Comparison of ENCODE assay signal across 26 cellular contexts in genomic region chr1:219985169-219985568, GRCh38. TPM values are rescaled to one million over a fixed set of nuclear protein-coding genes. Genes with fewer than 3 reads are reported as not detected.
A peak's percentile ranks its signal among the peaks of the same experiment; 100 is the strongest.
DNase-seq lines count a peak whose midpoint lies in the region; ATAC-seq and TF ChIP-seq lines count a peak whose summit lies in the region.
"Had no signal": no experiment of that assay in that cellular context is flagged by ENCODE, and none has a peak within 500 bp of the region (broad histone marks: within the 10 kb centered on the region; RNA-seq: fewer than 3 reads in every experiment).

No MANE protein-coding gene starts in this region.

- no peaks in the 10 kb centered on the region for H3K4me1 ChIP-seq in Caco-2
- H3K4me1 ChIP-seq: neural progenitor cell had no signal

- H3K36me3 ChIP-seq in Caco-2 (ENCODE audit: control insufficient read depth, insufficient read depth, low read length): no peaks in the 10 kb centered on the region

- no peaks in the 10 kb centered on the region for H3K9me3 Mint-ChIP-seq in Caco-2 (ENCODE audit: unreplicated experiment)
- H3K9me3 Mint-ChIP-seq: activated CD4-positive, alpha-beta T cell treated with anti-CD3 and anti-CD28 coated beads, Interleukin-2, amount 10 ng/mL, durations not matched to agents 7 days and 5 days; CD14-positive monocyte; GM23338; neural progenitor cell; stimulated activated naive CD8-positive, alpha-beta T cell treated with anti-CD3 and anti-CD28 coated beads, Interleukin-15, Interleukin-2, amounts not matched to agents 100 ng/mL and 50 ng/mL, for 24 hours had no signal

- peaks cover 77% of the 10 kb centered on the region for H3K36me3 Mint-ChIP-seq in Caco-2 (ENCODE audit: insufficient read depth, unreplicated experiment)

- no TSS peak for BruUV-seq in Caco-2 (replicated peaks; lab: Mats Ljungman, UMichigan)

- intact Hi-C loops in Caco-2 (cut with micrococcal nuclease; ENCODE audit: unreplicated experiment): no loop called here

- no peak for TF ChIP-seq CTCF in Caco-2 (IDR thresholded peaks at IDR 0.05; ENCODE audit: insufficient read depth in 1 of 2, low read depth in 1 of 2, low read length in 1 of 2, severe bottlenecking in 1 of 2, unreplicated experiment in 1 of 2)

- H3K9me3 ChIP-seq in Caco-2: no peaks in the 10 kb centered on the region
- H3K9me3 ChIP-seq: right lobe of liver had no signal

- H3K27me3 ChIP-seq in Caco-2 (replicated peaks; ENCODE audit: control insufficient read depth, insufficient read depth, low read length): no peaks in the 10 kb centered on the region
- H3K27me3 ChIP-seq: brain microvascular endothelial cell, neural progenitor cell, right lobe of liver had no signal

- H3K27me3 Mint-ChIP-seq in Caco-2 (ENCODE audit: insufficient read depth, unreplicated experiment): no peaks in the 10 kb centered on the region
- H3K27me3 Mint-ChIP-seq: activated CD4-positive, alpha-beta T cell treated with anti-CD3 and anti-CD28 coated beads, Interleukin-2, amount 10 ng/mL, durations not matched to agents 7 days and 5 days; stimulated activated naive CD8-positive, alpha-beta T cell treated with anti-CD3 and anti-CD28 coated beads, Interleukin-15, Interleukin-2, amounts not matched to agents 100 ng/mL and 50 ng/mL, for 24 hours had no signal

- H3K4me1 Mint-ChIP-seq in Caco-2 (ENCODE audit: low read depth, unreplicated experiment): no peaks in the 10 kb centered on the region
- H3K4me1 Mint-ChIP-seq: GM23338, neural progenitor cell had no signal

- H3K4me3 ChIP-seq in Caco-2 (ENCODE audit: low read depth, low read length): no peak overlapping the region
- H3K4me3 ChIP-seq: GM23338, lung, neural progenitor cell, right lobe of liver, SK-N-MC had no signal

- POLR2A ChIA-PET in Caco-2 (lab: Charles Lee): no interaction called here

- CTCF ChIA-PET in Caco-2 (lab: Charles Lee): no interaction called here

- DNase-seq in stimulated activated naive CD8-positive, alpha-beta T cell treated with anti-CD3 and anti-CD28 coated beads, Interleukin-15, Interleukin-2, amounts not matched to agents 100 U/mL and 50 U/mL, for 24 hours: no peak
- DNase-seq in NCI-H1694 (lab: John Stamatoyannopoulos, UW) (no peak), islet precursor cell (no peak), Caco-2 (no peak)
- DNase-seq: activated CD4-positive, alpha-beta T cell treated with anti-CD3 and anti-CD28 coated beads, Interleukin-2, amount 10 ng/mL, durations not matched to agents 7 days and 5 days; activated naive CD4-positive, alpha-beta T cell treated with Interleukin-2 at 50 U/mL for 16 hours; activated T-cell treated with anti-CD3 and anti-CD28 coated beads, Interleukin-2, amount 50 U/mL, for 48 hours; brain microvascular endothelial cell; NCI-H1105 treated with DMSO at 0.1 percent for 48 hours; NCI-H2081; NCI-H446; NCI-H82; right lobe of liver; stimulated activated CD4-positive, alpha-beta T cell treated with anti-CD3 and anti-CD28 coated beads, Interleukin-4, amount 100 ng/mL, for 4 hours; T-helper 2 cell had no signal

- peak; percentile 57 for ATAC-seq in GM18867 (IDR thresholded peaks at IDR 0.05; ENCODE audit: unreplicated experiment)
- ATAC-seq in GM21390 (IDR thresholded peaks at IDR 0.05; ENCODE audit: unreplicated experiment): peak; percentile 47
- peak; percentile 37 for ATAC-seq in HG03196 (IDR thresholded peaks at IDR 0.05; ENCODE audit: unreplicated experiment)
- no peak for ATAC-seq in stimulated activated naive CD8-positive, alpha-beta T cell treated with anti-CD3 and anti-CD28 coated beads, Interleukin-15, Interleukin-2, amounts not matched to agents 100 U/mL and 50 U/mL, for 24 hours
- ATAC-seq: GM23338, right lobe of liver had no signal

- H3K27ac Mint-ChIP-seq in Caco-2 (ENCODE audit: unreplicated experiment): no peak overlapping the region
- H3K27ac Mint-ChIP-seq: activated CD4-positive, alpha-beta T cell treated with anti-CD3 and anti-CD28 coated beads, Interleukin-2, amount 10 ng/mL, durations not matched to agents 7 days and 5 days; GM23338; neural progenitor cell; stimulated activated naive CD8-positive, alpha-beta T cell treated with anti-CD3 and anti-CD28 coated beads, Interleukin-15, Interleukin-2, amounts not matched to agents 100 ng/mL and 50 ng/mL, for 24 hours had no signal

- H3K4me3 Mint-ChIP-seq in Caco-2 (ENCODE audit: unreplicated experiment): no peak overlapping the region
- H3K4me3 Mint-ChIP-seq: activated CD4-positive, alpha-beta T cell treated with anti-CD3 and anti-CD28 coated beads, Interleukin-2, amount 10 ng/mL, durations not matched to agents 7 days and 5 days; CD14-positive monocyte; GM23338; neural progenitor cell; stimulated activated naive CD8-positive, alpha-beta T cell treated with anti-CD3 and anti-CD28 coated beads, Interleukin-15, Interleukin-2, amounts not matched to agents 100 ng/mL and 50 ng/mL, for 24 hours had no signal

RNA-seq across cellular contexts. Expression of gene SLC30A10, which starts 56.8 kb away (rescaled TPM):
- total RNA-seq in Caco-2 (2022): 0.39 and 0.65 TPM in 2 replicates
- total RNA-seq: activated CD4-positive, alpha-beta T cell treated with anti-CD3 and anti-CD28 coated beads, Interleukin-2, amount 10 ng/mL, durations not matched to agents 7 days and 5 days; chondrocyte; lung; posterior vena cava had no signal
